10 cellular contexts compared by ENCODE assay signal in the genomic region with DNA sequence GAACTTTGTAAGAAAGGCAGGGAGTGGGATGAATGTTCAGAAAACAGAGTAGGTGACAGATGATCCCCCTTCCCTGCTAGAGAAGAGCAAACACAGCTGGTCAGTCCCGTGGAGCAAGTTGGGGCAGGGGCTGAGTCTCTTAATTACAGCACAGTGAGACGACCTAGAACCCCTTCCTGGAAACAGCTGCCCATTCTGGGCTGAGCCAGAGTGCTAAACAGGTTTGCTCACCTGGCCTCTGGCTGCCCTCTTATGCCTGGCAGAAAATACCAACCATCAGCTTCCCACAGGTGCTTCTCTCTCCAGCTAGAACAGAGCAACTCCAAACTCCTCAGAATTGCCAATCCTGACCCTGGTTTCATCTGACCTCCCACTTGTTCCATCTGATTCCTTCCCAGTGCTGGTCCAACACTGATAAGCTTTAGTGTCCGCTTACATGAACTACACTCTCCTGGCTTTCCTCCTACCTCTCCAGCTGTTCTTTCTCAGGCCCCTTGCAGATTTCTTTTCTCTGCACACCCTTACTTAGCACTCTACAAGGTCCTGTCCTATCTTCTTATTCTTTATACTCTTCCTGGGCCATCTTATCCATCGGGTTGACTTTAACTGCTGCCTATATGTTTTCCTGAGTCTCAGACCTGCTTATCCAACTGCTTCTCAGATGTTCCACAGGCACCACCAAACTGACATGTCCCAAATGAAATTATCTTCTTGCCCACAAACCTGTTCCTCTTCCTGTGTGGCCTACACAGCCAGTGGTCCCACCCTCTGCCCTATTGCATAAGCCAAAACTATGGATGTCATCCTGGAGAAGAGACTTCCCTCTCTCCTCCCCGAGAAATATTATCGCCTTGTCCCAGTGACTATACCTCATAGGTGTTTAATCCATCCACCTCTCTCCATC. TPM values are rescaled to one million over a fixed set of nuclear protein-coding genes. Genes with fewer than 3 reads are reported as not detected.
DNase-seq lines count a peak whose midpoint lies in the region; ATAC-seq and TF ChIP-seq lines count a peak whose summit lies in the region.
"Had no signal": no experiment of that assay in that cellular context is flagged by ENCODE, and none has a peak within 500 bp of the region (broad histone marks: within the 10 kb centered on the region; RNA-seq: fewer than 3 reads in every experiment).

No MANE protein-coding gene starts in this region.

- H3K27me3 ChIP-seq in lower lobe of right lung (ENCODE audit: low read depth) = peaks cover 3% of the 10 kb centered on the region
- H3K27me3 ChIP-seq in osteoblast (ENCODE audit: insufficient read depth, low read length) = peaks cover 4% of the 10 kb centered on the region

- DNase-seq in activated CD4-positive, alpha-beta T cell treated with anti-CD3 and anti-CD28 coated beads, Interleukin-2, amount 10 ng/mL, durations not matched to agents 24 days and 14 days = no peak
- no peak for DNase-seq in activated CD4-positive, alpha-beta T cell treated with anti-CD3 and anti-CD28 coated beads, Interleukin-2, amount 10 ng/mL, durations not matched to agents 7 days and 5 days
- DNase-seq in KBM-7 = peak; percentile 58
- peak; percentile 21 for DNase-seq in OCI-M1 (lab: John Stamatoyannopoulos, UW)
- DNase-seq in lower lobe of right lung = no peak
- no peak for DNase-seq in osteoblast (ENCODE audit: insufficient read length, low spot score, missing footprints)
- DNase-seq in D341Med (ENCODE audit: low spot score) = no peak
- DNase-seq in central memory CD4-positive, alpha-beta T cell = no peak

- in situ Hi-C loops in KBM-7 (cut with MboI; ENCODE audit: low pct_unique_long_range_greater_than_20kb, low sequenced_read_pairs) = no loop called here

- POLR2A ChIA-PET in activated CD4-positive, alpha-beta T cell treated with anti-CD3 and anti-CD28 coated beads, Interleukin-2, amount 10 ng/mL, durations not matched to agents 7 days and 5 days (lab: Charles Lee) = no interaction called here

- no peaks in the 10 kb centered on the region for H3K79me2 ChIP-seq in osteoblast (ENCODE audit: insufficient read depth, low read length)
- H3K79me2 ChIP-seq: parathyroid adenoma had no signal

- H3K36me3 Mint-ChIP-seq in activated CD4-positive, alpha-beta T cell treated with anti-CD3 and anti-CD28 coated beads, Interleukin-2, amount 10 ng/mL, durations not matched to agents 24 days and 14 days (ENCODE audit: low read depth) = no peaks in the 10 kb centered on the region
- H3K36me3 Mint-ChIP-seq in activated CD4-positive, alpha-beta T cell treated with anti-CD3 and anti-CD28 coated beads, Interleukin-2, amount 10 ng/mL, durations not matched to agents 7 days and 5 days (ENCODE audit: low read depth) = no peaks in the 10 kb centered on the region

- peak; percentile 27 to 52 for ATAC-seq in lower lobe of right lung

- peak overlapping the region; percentile 73 for H3K27ac ChIP-seq in lower lobe of right lung
- H3K27ac ChIP-seq in osteoblast (ENCODE audit: low read depth, low read length) = no peak overlapping the region
- H3K27ac ChIP-seq: parathyroid adenoma had no signal

- no peaks in the 10 kb centered on the region for H4K20me1 ChIP-seq in osteoblast (ENCODE audit: insufficient read depth, low read length)

- H3K9me3 ChIP-seq in lower lobe of right lung = no peaks in the 10 kb centered on the region
- H3K9me3 ChIP-seq in osteoblast (ENCODE audit: low read depth, low read length) = no peaks in the 10 kb centered on the region

- H2AFZ ChIP-seq in osteoblast (ENCODE audit: low read length) = no peak overlapping the region
- H2AFZ ChIP-seq: parathyroid adenoma had no signal

- H3K4me3 ChIP-seq in lower lobe of right lung (peak overlapping the region; percentile 19), osteoblast (ENCODE audit: insufficient read depth, low read length) (no peak overlapping the region)

- CTCF ChIA-PET in activated CD4-positive, alpha-beta T cell treated with anti-CD3 and anti-CD28 coated beads, Interleukin-2, amount 10 ng/mL, durations not matched to agents 7 days and 5 days (lab: Charles Lee) = interaction anchor here (0.6 to 6.7 kb wide), 47 partner anchors 9 to 493 kb away, joined by 3 to 98 read pairs (median 5); partner anchors contain the start of genes COL9A2, SMAP2 and TMCO2

- peak overlapping the region; percentile 1 for H3K4me3 Mint-ChIP-seq in activated CD4-positive, alpha-beta T cell treated with anti-CD3 and anti-CD28 coated beads, Interleukin-2, amount 10 ng/mL, durations not matched to agents 24 days and 14 days
- no peak overlapping the region for H3K4me3 Mint-ChIP-seq in activated CD4-positive, alpha-beta T cell treated with anti-CD3 and anti-CD28 coated beads, Interleukin-2, amount 10 ng/mL, durations not matched to agents 7 days and 5 days

- peak overlapping the region; percentile 18 for H3K27ac Mint-ChIP-seq in activated CD4-positive, alpha-beta T cell treated with anti-CD3 and anti-CD28 coated beads, Interleukin-2, amount 10 ng/mL, durations not matched to agents 24 days and 14 days
- no peak overlapping the region for H3K27ac Mint-ChIP-seq in activated CD4-positive, alpha-beta T cell treated with anti-CD3 and anti-CD28 coated beads, Interleukin-2, amount 10 ng/mL, durations not matched to agents 7 days and 5 days

- TF ChIP-seq CTCF in lower lobe of right lung (IDR thresholded peaks at IDR 0.05) (no peak), osteoblast (IDR thresholded peaks at IDR 0.05; ENCODE audit: extremely low read depth, low read depth, low read length) (no peak)

- H3K36me3 ChIP-seq in lower lobe of right lung = no peaks in the 10 kb centered on the region
- H3K36me3 ChIP-seq in osteoblast (ENCODE audit: insufficient read depth, low read length) = no peaks in the 10 kb centered on the region

- H3K9me3 Mint-ChIP-seq in activated CD4-positive, alpha-beta T cell treated with anti-CD3 and anti-CD28 coated beads, Interleukin-2, amount 10 ng/mL, durations not matched to agents 24 days and 14 days = peaks cover 8% of the 10 kb centered on the region
- H3K9me3 Mint-ChIP-seq in activated CD4-positive, alpha-beta T cell treated with anti-CD3 and anti-CD28 coated beads, Interleukin-2, amount 10 ng/mL, durations not matched to agents 7 days and 5 days = no peaks in the 10 kb centered on the region
- H3K9me3 Mint-ChIP-seq: IgD-negative memory B cell had no signal

- H3K4me1 Mint-ChIP-seq in activated CD4-positive, alpha-beta T cell treated with anti-CD3 and anti-CD28 coated beads, Interleukin-2, amount 10 ng/mL, durations not matched to agents 24 days and 14 days = peaks cover 50% of the 10 kb centered on the region
- H3K4me1 Mint-ChIP-seq in activated CD4-positive, alpha-beta T cell treated with anti-CD3 and anti-CD28 coated beads, Interleukin-2, amount 10 ng/mL, durations not matched to agents 7 days and 5 days = peaks cover 51% of the 10 kb centered on the region

- H3K4me2 ChIP-seq in osteoblast (ENCODE audit: insufficient read depth, low read length) = no peak overlapping the region

- peaks cover 14% of the 10 kb centered on the region for H3K4me1 ChIP-seq in lower lobe of right lung
- no peaks in the 10 kb centered on the region for H3K4me1 ChIP-seq in osteoblast (ENCODE audit: insufficient read depth, low read length)
- H3K4me1 ChIP-seq: parathyroid adenoma had no signal

- no peaks in the 10 kb centered on the region for H3K27me3 Mint-ChIP-seq in activated CD4-positive, alpha-beta T cell treated with anti-CD3 and anti-CD28 coated beads, Interleukin-2, amount 10 ng/mL, durations not matched to agents 24 days and 14 days
- no peaks in the 10 kb centered on the region for H3K27me3 Mint-ChIP-seq in activated CD4-positive, alpha-beta T cell treated with anti-CD3 and anti-CD28 coated beads, Interleukin-2, amount 10 ng/mL, durations not matched to agents 7 days and 5 days
- H3K27me3 Mint-ChIP-seq: IgD-negative memory B cell had no signal

- intact Hi-C loops in activated CD4-positive, alpha-beta T cell treated with anti-CD3 and anti-CD28 coated beads, Interleukin-2, amount 10 ng/mL, durations not matched to agents 24 days and 14 days (cut with micrococcal nuclease) = loop anchor here (2.0 kb wide), 2 partner anchors 195 to 261 kb away; no protein-coding TSS in a partner anchor
- intact Hi-C loops in lower lobe of right lung (cut with DNase I) = loop anchor here (10.0 kb wide), 1 partner anchor 195 kb away; no protein-coding TSS in a partner anchor

RNA-seq across cellular contexts. Expression of gene COL9A2, which starts 22.6 kb away (rescaled TPM):
- 14.5 and 14.6 TPM in 2 replicates for total RNA-seq in activated CD4-positive, alpha-beta T cell treated with anti-CD3 and anti-CD28 coated beads, Interleukin-2, amount 10 ng/mL, durations not matched to agents 24 days and 14 days
- 1 to 10 TPM; 1.2 to 1.9 TPM for total RNA-seq in activated CD4-positive, alpha-beta T cell treated with anti-CD3 and anti-CD28 coated beads, Interleukin-2, amount 10 ng/mL, durations not matched to agents 7 days and 5 days
- total RNA-seq in lower lobe of right lung (7.6 TPM), osteoblast (0.36 and 0.88 TPM in 2 replicates)

RNA-seq across cellular contexts. Expression of gene SMAP2, which starts 33.9 kb away (rescaled TPM):
- total RNA-seq in activated CD4-positive, alpha-beta T cell treated with anti-CD3 and anti-CD28 coated beads, Interleukin-2, amount 10 ng/mL, durations not matched to agents 24 days and 14 days = 156 and 157 TPM in 2 replicates
- 100 to 1,000 TPM; 115 to 140 TPM for total RNA-seq in activated CD4-positive, alpha-beta T cell treated with anti-CD3 and anti-CD28 coated beads, Interleukin-2, amount 10 ng/mL, durations not matched to agents 7 days and 5 days
- total RNA-seq in lower lobe of right lung (72.8 TPM), osteoblast (14.1 and 20.3 TPM in 2 replicates)

Comparison
In these comparisons a context has a peak if more than half of its experiments do, and no peak if none do; other contexts are left out.
1. DNase-seq: peak in KBM-7 (single experiment) and OCI-M1 (single experiment); none in activated CD4-positive, alpha-beta T cell treated with anti-CD3 and anti-CD28 coated beads, Interleukin-2, amount 10 ng/mL, durations not matched to agents 24 days and 14 days (single experiment), activated CD4-positive, alpha-beta T cell treated with anti-CD3 and anti-CD28 coated beads, Interleukin-2, amount 10 ng/mL, durations not matched to agents 7 days and 5 days (single experiment), lower lobe of right lung (single experiment), osteoblast (single experiment), D341Med (single experiment) and central memory CD4-positive, alpha-beta T cell (single experiment).